ENCODE assay signal across 2 cellular contexts in genomic region chr20:17796096-17796563, GRCh38.
A peak's percentile ranks its signal among the peaks of the same experiment; 100 is the strongest.
TF ChIP-seq lines count a peak whose summit lies in the region.

No MANE protein-coding gene starts in this region.

TF ChIP-seq in HepG2, 621 proteins besides CTCF, POLR2A, EP300 and RAD21 (continued from another document and continues in another):
- TF ChIP-seq ZNF281 (CRISPR knock-in tag; IDR thresholded peaks at IDR 0.05; ENCODE audit: borderline replicate concordance) (peak; percentile 56; the same call in 1 of the 2 replicates), ZSCAN12 (CRISPR knock-in tag; IDR thresholded peaks at IDR 0.05) (no peak), RFXANK (CRISPR knock-in tag; IDR thresholded peaks at IDR 0.05) (no peak), ZIK1 (CRISPR knock-in tag; IDR thresholded peaks at IDR 0.05; ENCODE audit: borderline replicate concordance, low read depth) (no peak), MLLT10 (CRISPR knock-in tag; IDR thresholded peaks at IDR 0.05) (no peak), ELK4 (CRISPR knock-in tag; IDR thresholded peaks at IDR 0.05; ENCODE audit: borderline replicate concordance) (no peak), SP2 (CRISPR knock-in tag; IDR thresholded peaks at IDR 0.05) (no peak), ISX (CRISPR knock-in tag; conservative IDR thresholded peaks at IDR 0.05) (no peak), SMARCC2 (IDR thresholded peaks at IDR 0.05) (no peak), NR2F2 (IDR thresholded peaks at IDR 0.05; ENCODE audit: borderline replicate concordance, low read depth) (no peak), AHDC1 (CRISPR knock-in tag; IDR thresholded peaks at IDR 0.05; ENCODE audit: borderline replicate concordance) (0 out of 2 replicates have a peak, but pooled peaks have one; percentile 30), ZNF670 (CRISPR knock-in tag; IDR thresholded peaks at IDR 0.05; ENCODE audit: borderline replicate concordance) (no peak), PLSCR1 (CRISPR knock-in tag; IDR thresholded peaks at IDR 0.05; ENCODE audit: borderline replicate concordance) (no peak), ZNF251 (CRISPR knock-in tag; IDR thresholded peaks at IDR 0.05) (no peak), NFYC (CRISPR knock-in tag; IDR thresholded peaks at IDR 0.05) (no peak), PCBP2 (optimal IDR thresholded peaks at IDR 0.05; ENCODE audit: low read depth, low read length, poor library complexity, severe bottlenecking) (no peak)

TF ChIP-seq in GM23338, 12 proteins besides CTCF, POLR2A, EP300 and RAD21:
- TF ChIP-seq ZNF462 (CRISPR knock-in tag; IDR thresholded peaks at IDR 0.05) (no peak), JUNB (IDR thresholded peaks at IDR 0.05; ENCODE audit: unreplicated experiment) (no peak), ZNF114 (CRISPR knock-in tag; IDR thresholded peaks at IDR 0.05) (no peak), EZH2 (IDR thresholded peaks at IDR 0.05; ENCODE audit: low read depth, unreplicated experiment) (no peak), EZH2phosphoT487 (IDR thresholded peaks at IDR 0.05; ENCODE audit: unreplicated experiment) (no peak), POLR2AphosphoS5 (IDR thresholded peaks at IDR 0.05; ENCODE audit: low read depth) (no peak), ETS1 (IDR thresholded peaks at IDR 0.05) (no peak), CREB1 (CRISPR knock-in tag; IDR thresholded peaks at IDR 0.05; ENCODE audit: low read depth) (no peak), ZNF331 (CRISPR knock-in tag; IDR thresholded peaks at IDR 0.05; ENCODE audit: low read depth) (no peak), REST (IDR thresholded peaks at IDR 0.05; ENCODE audit: unreplicated experiment) (no peak), STAT1 (IDR thresholded peaks at IDR 0.05; ENCODE audit: unreplicated experiment) (no peak), NANOG (IDR thresholded peaks at IDR 0.05; ENCODE audit: borderline replicate concordance) (no peak)
